1 cellular context compared by ENCODE assay signal in genomic region chr12:47221256-47222023, GRCh38.
TF ChIP-seq lines count a peak whose summit lies in the region.

No MANE protein-coding gene starts in this region.

TF ChIP-seq in HepG2, 621 proteins besides CTCF, POLR2A, EP300 and RAD21 (continued from another document and continues in another):
- TF ChIP-seq ZNF281 (CRISPR knock-in tag; IDR thresholded peaks at IDR 0.05; ENCODE audit: borderline replicate concordance) (no peak), XBP1 (CRISPR knock-in tag; IDR thresholded peaks at IDR 0.05) (no peak), ZNF451 (CRISPR knock-in tag; IDR thresholded peaks at IDR 0.05) (no peak), ZNF33A (CRISPR knock-in tag; IDR thresholded peaks at IDR 0.05; ENCODE audit: borderline replicate concordance) (no peak), ZNF138 (CRISPR knock-in tag; IDR thresholded peaks at IDR 0.05; ENCODE audit: low read depth) (no peak), NR2F2 (IDR thresholded peaks at IDR 0.05; ENCODE audit: borderline replicate concordance, low read depth) (no peak), ZNF564 (CRISPR knock-in tag; IDR thresholded peaks at IDR 0.05) (no peak), XRCC5 (optimal IDR thresholded peaks at IDR 0.05; ENCODE audit: low read length) (no peak), ZBTB49 (CRISPR knock-in tag; IDR thresholded peaks at IDR 0.05; ENCODE audit: borderline replicate concordance) (no peak), TBP (CRISPR knock-in tag; IDR thresholded peaks at IDR 0.05) (no peak), HNRNPK (IDR thresholded peaks at IDR 0.05; ENCODE audit: low read depth, low read length, poor library complexity, severe bottlenecking) (no peak), ZMAT5 (CRISPR knock-in tag; IDR thresholded peaks at IDR 0.05; ENCODE audit: borderline replicate concordance, low read depth) (no peak), DR1 (CRISPR knock-in tag; IDR thresholded peaks at IDR 0.05) (no peak), SSRP1 (CRISPR knock-in tag; IDR thresholded peaks at IDR 0.05) (no peak), GZF1 (CRISPR knock-in tag; IDR thresholded peaks at IDR 0.05) (no peak), ATF2 (CRISPR knock-in tag; IDR thresholded peaks at IDR 0.05) (peak; percentile 65; the same call in 1 of the 2 replicates), ZNF776 (CRISPR knock-in tag; IDR thresholded peaks at IDR 0.05) (no peak), RORA (CRISPR knock-in tag; IDR thresholded peaks at IDR 0.05) (no peak), ATF3 (CRISPR knock-in tag; IDR thresholded peaks at IDR 0.05) (no peak), ZNF512 (CRISPR knock-in tag; IDR thresholded peaks at IDR 0.05) (no peak), HOMEZ (CRISPR knock-in tag; IDR thresholded peaks at IDR 0.05; ENCODE audit: low read depth) (peak; percentile 75; the same call in 1 of the 2 replicates), MXD3 (CRISPR knock-in tag; IDR thresholded peaks at IDR 0.05) (no peak), ZNF574 (CRISPR knock-in tag; IDR thresholded peaks at IDR 0.05) (no peak), ZZZ3 (CRISPR knock-in tag; IDR thresholded peaks at IDR 0.05; ENCODE audit: borderline replicate concordance) (no peak), TAF15 (IDR thresholded peaks at IDR 0.05; ENCODE audit: low read depth, low read length, poor library complexity, severe bottlenecking) (no peak), TBX3 (IDR thresholded peaks at IDR 0.05; ENCODE audit: borderline replicate concordance) (no peak), ZNF20 (CRISPR knock-in tag; IDR thresholded peaks at IDR 0.05) (no peak), TOE1 (CRISPR knock-in tag; IDR thresholded peaks at IDR 0.05) (no peak), ZNF839 (CRISPR knock-in tag; IDR thresholded peaks at IDR 0.05; ENCODE audit: borderline replicate concordance) (no peak), POGZ (CRISPR knock-in tag; IDR thresholded peaks at IDR 0.05) (peak; percentile 68), ZMYM2 (CRISPR knock-in tag; IDR thresholded peaks at IDR 0.05) (peak; percentile 89), ARHGAP35 (CRISPR knock-in tag; IDR thresholded peaks at IDR 0.05; ENCODE audit: borderline replicate concordance) (no peak), U2AF2 (IDR thresholded peaks at IDR 0.05; ENCODE audit: low read depth, low read length) (no peak), GMEB1 (CRISPR knock-in tag; IDR thresholded peaks at IDR 0.05; ENCODE audit: borderline replicate concordance) (no peak), ASH2L (IDR thresholded peaks at IDR 0.05; ENCODE audit: insufficient read length, low read depth, low read length) (no peak), GLI4 (CRISPR knock-in tag; IDR thresholded peaks at IDR 0.05; ENCODE audit: borderline replicate concordance) (no peak), ZKSCAN8 (CRISPR knock-in tag; IDR thresholded peaks at IDR 0.05; ENCODE audit: borderline replicate concordance) (0 out of 2 replicates have a peak, but pooled peaks have one; percentile 24), CEBPG (CRISPR knock-in tag; IDR thresholded peaks at IDR 0.05) (peak; percentile 91), KDM4B (CRISPR knock-in tag; IDR thresholded peaks at IDR 0.05) (0 out of 2 replicates have a peak, but pooled peaks have one; percentile 21), PHB2 (IDR thresholded peaks at IDR 0.05; ENCODE audit: partially characterized antibody) (no peak), NFYC (CRISPR knock-in tag; IDR thresholded peaks at IDR 0.05) (no peak), HOXA3 (CRISPR knock-in tag; IDR thresholded peaks at IDR 0.05) (no peak), ZNF652 (CRISPR knock-in tag; IDR thresholded peaks at IDR 0.05; ENCODE audit: borderline replicate concordance, low read depth) (no peak)
